9 cellular contexts compared by ENCODE assay signal in genomic region chr17:76528156-76528527, GRCh38. TPM values are rescaled to one million over a fixed set of nuclear protein-coding genes. Genes with fewer than 3 reads are reported as not detected.
DNase-seq lines count a peak whose midpoint lies in the region; ATAC-seq, FAIRE-seq and TF ChIP-seq lines count a peak whose summit lies in the region.
"Had no signal": no experiment of that assay in that cellular context is flagged by ENCODE, and none has a peak within 500 bp of the region (broad histone marks: within the 10 kb centered on the region; RNA-seq: fewer than 3 reads in every experiment).

No MANE protein-coding gene starts in this region.

- intact Hi-C loops in CD4-positive, alpha-beta T cell (cut with DNase I, micrococcal nuclease): no loop called here
- intact Hi-C loops in ascending aorta (cut with DNase I): loop anchor here (10.0 kb wide), 1 partner anchor 187 kb away; the partner anchor contains the start of gene MXRA7
- intact Hi-C loops in pancreas (cut with DNase I): loop anchor here in 1 of 3 donors (10.0 kb wide), 1 partner anchor 97 kb away; no protein-coding TSS in a partner anchor

- H3K27me3 ChIP-seq in CD4-positive, alpha-beta T cell (ENCODE audit: control insufficient read depth, insufficient read depth, low read length): no peaks in the 10 kb centered on the region
- H3K27me3 ChIP-seq in ascending aorta: no peaks in the 10 kb centered on the region
- no peaks in the 10 kb centered on the region for H3K27me3 ChIP-seq in muscle layer of duodenum (ENCODE audit: low read depth, low read length)
- no peaks in the 10 kb centered on the region for H3K27me3 ChIP-seq in pancreas

- peak overlapping the region in 1 of 2 donors; percentile 39 for H3K4me3 ChIP-seq in ascending aorta
- H3K4me3 ChIP-seq in muscle layer of duodenum (ENCODE audit: low read depth in 1 of 2, low read length in 2 of 2): peak overlapping the region in 1 of 2 donors; percentile 40
- H3K4me3 ChIP-seq in pancreas: no peak overlapping the region

- H3K4me3 Mint-ChIP-seq in CD4-positive, alpha-beta T cell: peak overlapping the region; percentile 81

- H3K27ac Mint-ChIP-seq in CD4-positive, alpha-beta T cell: peak overlapping the region; percentile 70

- no peaks in the 10 kb centered on the region for H3K36me3 Mint-ChIP-seq in CD4-positive, alpha-beta T cell (ENCODE audit: low read depth)

- TF ChIP-seq CTCF in CD4-positive, alpha-beta T cell (IDR thresholded peaks at IDR 0.05): no peak
- no peak for TF ChIP-seq CTCF in ascending aorta (IDR thresholded peaks at IDR 0.05)
- TF ChIP-seq CTCF in pancreas (IDR thresholded peaks at IDR 0.05): no peak

- H3K27ac ChIP-seq in CD4-positive, alpha-beta T cell (ENCODE audit: low read depth, low read length): peak overlapping the region; percentile 8
- H3K27ac ChIP-seq in ascending aorta (peak overlapping the region; percentile 93 to 95), muscle layer of duodenum (ENCODE audit: low read length) (peak overlapping the region; percentile 67), pancreas (peak overlapping the region in 2 of 4 donors; percentile 27 to 62)

- POLR2A ChIA-PET in CD4-positive, alpha-beta T cell (lab: Charles Lee): interaction anchor here (1.0 to 1.6 kb wide), 5 partner anchors 13 to 198 kb away, joined by 3 to 6 read pairs (median 5); partner anchors contain the start of genes JMJD6 and METTL23

- peaks cover 34% of the 10 kb centered on the region for H3K4me1 Mint-ChIP-seq in CD4-positive, alpha-beta T cell (ENCODE audit: low read depth)

- CTCF ChIA-PET in CD4-positive, alpha-beta T cell (lab: Charles Lee): interaction anchor here (1.4 to 2.0 kb wide), 2 partner anchors 96 to 153 kb away, joined by 3 to 8 read pairs; no protein-coding TSS in a partner anchor

- H3K4me1 ChIP-seq in ascending aorta (peaks cover 22 to 36% of the 10 kb centered on the region in 2 donors), muscle layer of duodenum (ENCODE audit: control insufficient read depth in 1 of 2, insufficient read depth in 2 of 2, low read length in 2 of 2) (peaks cover 4 to 37% of the 10 kb centered on the region in 2 donors), pancreas (peaks cover 9 to 10% (median 10%) of the 10 kb centered on the region in 3 donors)

- 77 to 86% methylated on average over 15 of the region's 15 CpGs for WGBS in pancreas, 2 donors

- H3K27me3 Mint-ChIP-seq in CD4-positive, alpha-beta T cell: no peaks in the 10 kb centered on the region

- no peaks in the 10 kb centered on the region for H3K9me3 ChIP-seq in CD4-positive, alpha-beta T cell (ENCODE audit: control insufficient read depth, low read length)
- H3K9me3 ChIP-seq in ascending aorta: no peaks in the 10 kb centered on the region
- no peaks in the 10 kb centered on the region for H3K9me3 ChIP-seq in muscle layer of duodenum (ENCODE audit: control insufficient read depth in 1 of 2, low read length in 2 of 2)
- no peaks in the 10 kb centered on the region for H3K9me3 ChIP-seq in pancreas

- FAIRE-seq in pancreas (lab: Jason Lieb, UNC): no peak

- DNase-seq in CD4-positive, alpha-beta T cell: no peak
- DNase-seq in ascending aorta (ENCODE audit: low spot score in 2 of 2): no peak
- no peak for DNase-seq in pancreas
- no peak for DNase-seq in DMS 273 (lab: John Stamatoyannopoulos, UW; ENCODE audit: unreplicated experiment)
- DNase-seq: NCI-H1092 treated with DMSO at 0.1 percent for 48 hours had no signal

- H3K36me3 ChIP-seq in ascending aorta (no peaks in the 10 kb centered on the region), muscle layer of duodenum (ENCODE audit: control insufficient read depth in 1 of 2, insufficient read depth in 2 of 2, low read length in 2 of 2) (no peaks in the 10 kb centered on the region), pancreas (no peaks in the 10 kb centered on the region)

- H3K9me3 Mint-ChIP-seq in CD4-positive, alpha-beta T cell: no peaks in the 10 kb centered on the region

- ATAC-seq in CD4-positive, alpha-beta T cell (ENCODE audit: poor library complexity): peak; percentile 33
- ATAC-seq in HG02623 (IDR thresholded peaks at IDR 0.05; ENCODE audit: unreplicated experiment): peak; percentile 40
- ATAC-seq in pancreas: no peak
- no peak for ATAC-seq in GM18520 (IDR thresholded peaks at IDR 0.05; ENCODE audit: unreplicated experiment)
- no peak for ATAC-seq in GM19023 (IDR thresholded peaks at IDR 0.05; ENCODE audit: unreplicated experiment)

RNA-seq across cellular contexts. Expression of gene CYGB, which starts 9.4 kb away (rescaled TPM):
- total RNA-seq in CD4-positive, alpha-beta T cell: not detected
- total RNA-seq in ascending aorta (60.7 TPM), pancreas (10 to 100 TPM in 1 of 6 donors, 1 to 10 TPM in 5; 2.6 to 15.7 (median 6.5) TPM)
- 10 to 100 TPM in 1 of 2 donors, 1 to 10 TPM in 1; 9.8 to 10.3 TPM for polyA plus RNA-seq in pancreas

RNA-seq across cellular contexts. Expression of gene PRCD, which starts 11.7 kb away (rescaled TPM):
- total RNA-seq in CD4-positive, alpha-beta T cell: not detected
- total RNA-seq in ascending aorta (0.43 TPM), pancreas (1 to 10 TPM in 2 of 6 donors, under 1 TPM in 4; 0.55 to 3.0 (median 0.84) TPM)
- polyA plus RNA-seq in pancreas: 1 to 10 TPM; 5.2 to 7.3 TPM

RNA-seq across cellular contexts. Expression of gene RHBDF2, which starts 26.9 kb away (rescaled TPM):
- total RNA-seq in CD4-positive, alpha-beta T cell: 10 to 100 TPM; 22.6 to 24.9 TPM
- total RNA-seq in ascending aorta: 12.7 TPM
- total RNA-seq in pancreas: 10 to 100 TPM; 19.0 to 50.1 (median 22.4) TPM
- 10 to 100 TPM; 18.0 to 41.8 TPM for polyA plus RNA-seq in pancreas

RNA-seq across cellular contexts. Expression of gene ST6GALNAC2, which starts 57.5 kb away (rescaled TPM):
- 1 to 10 TPM in 1 of 2 experiments, under 1 TPM in 1; 0.49 to 1.2 TPM for total RNA-seq in CD4-positive, alpha-beta T cell
- total RNA-seq in ascending aorta (15.8 TPM), pancreas (10 to 100 TPM in 1 of 6 donors, 1 to 10 TPM in 5; 5.0 to 11.4 (median 5.9) TPM)
- polyA plus RNA-seq in pancreas: 10 to 100 TPM in 1 of 2 donors, 1 to 10 TPM in 1; 8.1 to 15.0 TPM

Comparison
In these comparisons a context has a peak if more than half of its experiments do, and no peak if none do; other contexts are left out.
1. ATAC-seq: peak in CD4-positive, alpha-beta T cell (single experiment) and HG02623 (single experiment); none in pancreas (0 of 4), GM18520 (single experiment) and GM19023 (single experiment).